ENCODE assay signal across 11 cellular contexts in the genomic region with DNA sequence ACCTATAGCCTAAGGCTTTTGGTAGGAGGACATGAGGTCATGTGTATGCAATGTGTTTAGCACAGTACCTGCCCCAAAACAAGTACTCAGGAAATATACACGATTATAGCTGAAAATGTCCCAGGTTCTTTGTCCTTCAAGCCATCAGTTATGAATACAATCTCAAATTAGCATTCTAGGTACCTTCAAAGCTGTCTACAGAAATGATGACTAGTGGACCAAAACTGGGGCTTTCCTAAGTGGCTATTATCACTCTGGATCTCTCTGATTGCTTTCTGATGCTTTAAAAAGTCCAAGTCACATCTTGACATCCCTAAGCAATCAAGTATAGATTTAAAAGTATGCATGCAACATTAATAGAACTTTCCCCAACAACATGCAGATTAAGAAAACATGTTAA.
"Had no signal": no experiment of that assay in that cellular context is flagged by ENCODE, and none has a peak within 500 bp of the region (broad histone marks: within the 10 kb centered on the region; RNA-seq: fewer than 3 reads in every experiment).

No MANE protein-coding gene starts in this region.

- H3K4me3 ChIP-seq: GM23248, GM23338, HAP-1 had no signal

- ATAC-seq: GM23338, HCT116 had no signal

- H2AFZ ChIP-seq: GM23248, GM23338 had no signal

- H3K9me3 ChIP-seq: HAP-1 had no signal

- FAIRE-seq: H1, H54 had no signal

- H3K4me1 ChIP-seq: HAP-1 had no signal

- H3K27ac ChIP-seq: GM23248 had no signal

- H3K36me3 ChIP-seq: HAP-1 had no signal

- H3K27ac Mint-ChIP-seq: GM23338, HFFc6 had no signal

- H3K4me3 Mint-ChIP-seq: GM23338, H9, HFFc6 had no signal

- DNase-seq: GM23248, GOT3, H7, H9, HCEC 1CT, HFFc6 had no signal

- H3K4me2 ChIP-seq: GM23338 had no signal

- H3K9ac ChIP-seq: GM23248 had no signal
